ENCODE assay signal across 1 cellular context in genomic region chr2:72723769-72724370, GRCh38.
TF ChIP-seq lines count a peak whose summit lies in the region.

No MANE protein-coding gene starts in this region.

TF ChIP-seq in HepG2, 621 proteins besides CTCF, POLR2A, EP300 and RAD21 (continued from another document and continues in another):
- peak; percentile 77; the same call in 1 of the 2 replicates for TF ChIP-seq HOMEZ (CRISPR knock-in tag; IDR thresholded peaks at IDR 0.05; ENCODE audit: low read depth)
- no peak for TF ChIP-seq PLRG1 (conservative IDR thresholded peaks at IDR 0.05)
- 0 out of 2 replicates have a peak, but pooled peaks have one; percentile 12 for TF ChIP-seq ZFP1 (CRISPR knock-in tag; IDR thresholded peaks at IDR 0.05)
- peak; percentile 78; the same call in 1 of the 2 replicates for TF ChIP-seq SMYD3 (CRISPR knock-in tag; IDR thresholded peaks at IDR 0.05)
- TF ChIP-seq GFI1 (CRISPR knock-in tag; IDR thresholded peaks at IDR 0.05; ENCODE audit: borderline replicate concordance) = peak; percentile 97
- TF ChIP-seq, protein P1, sequence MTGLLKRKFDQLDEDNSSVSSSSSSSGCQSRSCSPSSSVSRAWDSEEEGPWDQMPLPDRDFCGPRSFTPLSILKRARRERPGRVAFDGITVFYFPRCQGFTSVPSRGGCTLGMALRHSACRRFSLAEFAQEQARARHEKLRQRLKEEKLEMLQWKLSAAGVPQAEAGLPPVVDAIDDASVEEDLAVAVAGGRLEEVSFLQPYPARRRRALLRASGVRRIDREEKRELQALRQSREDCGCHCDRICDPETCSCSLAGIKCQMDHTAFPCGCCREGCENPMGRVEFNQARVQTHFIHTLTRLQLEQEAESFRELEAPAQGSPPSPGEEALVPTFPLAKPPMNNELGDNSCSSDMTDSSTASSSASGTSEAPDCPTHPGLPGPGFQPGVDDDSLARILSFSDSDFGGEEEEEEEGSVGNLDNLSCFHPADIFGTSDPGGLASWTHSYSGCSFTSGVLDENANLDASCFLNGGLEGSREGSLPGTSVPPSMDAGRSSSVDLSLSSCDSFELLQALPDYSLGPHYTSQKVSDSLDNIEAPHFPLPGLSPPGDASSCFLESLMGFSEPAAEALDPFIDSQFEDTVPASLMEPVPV (CRISPR knock-in tag; IDR thresholded peaks at IDR 0.05) = peak; percentile 59; the same call in 1 of the 2 replicates
- no peak for TF ChIP-seq ZNF431 (CRISPR knock-in tag; IDR thresholded peaks at IDR 0.05; ENCODE audit: borderline replicate concordance, low read depth)
- TF ChIP-seq ZFYVE20 (CRISPR knock-in tag; IDR thresholded peaks at IDR 0.05; ENCODE audit: borderline replicate concordance, low read depth) = no peak
- peak; percentile 9; the same call in 1 of the 2 replicates for TF ChIP-seq CHD4 (IDR thresholded peaks at IDR 0.05; ENCODE audit: borderline replicate concordance, low read length)
- TF ChIP-seq SKI (IDR thresholded peaks at IDR 0.05; ENCODE audit: partially characterized antibody) = peak; percentile 76
- TF ChIP-seq ELF3 (CRISPR knock-in tag; IDR thresholded peaks at IDR 0.05) = peak; percentile 63
- peak; percentile 81 for TF ChIP-seq NFIC (IDR thresholded peaks at IDR 0.05; ENCODE audit: low read length)
- TF ChIP-seq SMARCE1 (IDR thresholded peaks at IDR 0.05; ENCODE audit: borderline replicate concordance) = no peak
- TF ChIP-seq ZNF770 (CRISPR knock-in tag; IDR thresholded peaks at IDR 0.05) = no peak
- TF ChIP-seq, protein P2, sequence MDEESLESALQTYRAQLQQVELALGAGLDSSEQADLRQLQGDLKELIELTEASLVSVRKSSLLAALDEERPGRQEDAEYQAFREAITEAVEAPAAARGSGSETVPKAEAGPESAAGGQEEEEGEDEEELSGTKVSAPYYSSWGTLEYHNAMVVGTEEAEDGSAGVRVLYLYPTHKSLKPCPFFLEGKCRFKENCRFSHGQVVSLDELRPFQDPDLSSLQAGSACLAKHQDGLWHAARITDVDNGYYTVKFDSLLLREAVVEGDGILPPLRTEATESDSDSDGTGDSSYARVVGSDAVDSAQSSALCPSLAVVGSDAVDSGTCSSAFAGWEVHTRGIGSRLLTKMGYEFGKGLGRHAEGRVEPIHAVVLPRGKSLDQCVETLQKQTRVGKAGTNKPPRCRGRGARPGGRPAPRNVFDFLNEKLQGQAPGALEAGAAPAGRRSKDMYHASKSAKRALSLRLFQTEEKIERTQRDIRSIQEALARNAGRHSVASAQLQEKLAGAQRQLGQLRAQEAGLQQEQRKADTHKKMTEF (CRISPR knock-in tag; IDR thresholded peaks at IDR 0.05) = peak; percentile 43; the same call in 1 of the 2 replicates
- TF ChIP-seq, protein P3, sequence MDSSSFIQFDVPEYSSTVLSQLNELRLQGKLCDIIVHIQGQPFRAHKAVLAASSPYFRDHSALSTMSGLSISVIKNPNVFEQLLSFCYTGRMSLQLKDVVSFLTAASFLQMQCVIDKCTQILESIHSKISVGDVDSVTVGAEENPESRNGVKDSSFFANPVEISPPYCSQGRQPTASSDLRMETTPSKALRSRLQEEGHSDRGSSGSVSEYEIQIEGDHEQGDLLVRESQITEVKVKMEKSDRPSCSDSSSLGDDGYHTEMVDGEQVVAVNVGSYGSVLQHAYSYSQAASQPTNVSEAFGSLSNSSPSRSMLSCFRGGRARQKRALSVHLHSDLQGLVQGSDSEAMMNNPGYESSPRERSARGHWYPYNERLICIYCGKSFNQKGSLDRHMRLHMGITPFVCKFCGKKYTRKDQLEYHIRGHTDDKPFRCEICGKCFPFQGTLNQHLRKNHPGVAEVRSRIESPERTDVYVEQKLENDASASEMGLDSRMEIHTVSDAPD (CRISPR knock-in tag; IDR thresholded peaks at IDR 0.05) = peak; percentile 72
- no peak for TF ChIP-seq CEBPB (IDR thresholded peaks at IDR 0.05; ENCODE audit: borderline replicate concordance, low read depth, low read length)
- peak; percentile 35 for TF ChIP-seq ZNF781 (CRISPR knock-in tag; IDR thresholded peaks at IDR 0.05; ENCODE audit: borderline replicate concordance, not compliant biosample characterization)
- no peak for TF ChIP-seq ZNF207 (IDR thresholded peaks at IDR 0.05; ENCODE audit: borderline replicate concordance)
- no peak for TF ChIP-seq TRIM24 (CRISPR knock-in tag; IDR thresholded peaks at IDR 0.05)
- TF ChIP-seq, protein P4, sequence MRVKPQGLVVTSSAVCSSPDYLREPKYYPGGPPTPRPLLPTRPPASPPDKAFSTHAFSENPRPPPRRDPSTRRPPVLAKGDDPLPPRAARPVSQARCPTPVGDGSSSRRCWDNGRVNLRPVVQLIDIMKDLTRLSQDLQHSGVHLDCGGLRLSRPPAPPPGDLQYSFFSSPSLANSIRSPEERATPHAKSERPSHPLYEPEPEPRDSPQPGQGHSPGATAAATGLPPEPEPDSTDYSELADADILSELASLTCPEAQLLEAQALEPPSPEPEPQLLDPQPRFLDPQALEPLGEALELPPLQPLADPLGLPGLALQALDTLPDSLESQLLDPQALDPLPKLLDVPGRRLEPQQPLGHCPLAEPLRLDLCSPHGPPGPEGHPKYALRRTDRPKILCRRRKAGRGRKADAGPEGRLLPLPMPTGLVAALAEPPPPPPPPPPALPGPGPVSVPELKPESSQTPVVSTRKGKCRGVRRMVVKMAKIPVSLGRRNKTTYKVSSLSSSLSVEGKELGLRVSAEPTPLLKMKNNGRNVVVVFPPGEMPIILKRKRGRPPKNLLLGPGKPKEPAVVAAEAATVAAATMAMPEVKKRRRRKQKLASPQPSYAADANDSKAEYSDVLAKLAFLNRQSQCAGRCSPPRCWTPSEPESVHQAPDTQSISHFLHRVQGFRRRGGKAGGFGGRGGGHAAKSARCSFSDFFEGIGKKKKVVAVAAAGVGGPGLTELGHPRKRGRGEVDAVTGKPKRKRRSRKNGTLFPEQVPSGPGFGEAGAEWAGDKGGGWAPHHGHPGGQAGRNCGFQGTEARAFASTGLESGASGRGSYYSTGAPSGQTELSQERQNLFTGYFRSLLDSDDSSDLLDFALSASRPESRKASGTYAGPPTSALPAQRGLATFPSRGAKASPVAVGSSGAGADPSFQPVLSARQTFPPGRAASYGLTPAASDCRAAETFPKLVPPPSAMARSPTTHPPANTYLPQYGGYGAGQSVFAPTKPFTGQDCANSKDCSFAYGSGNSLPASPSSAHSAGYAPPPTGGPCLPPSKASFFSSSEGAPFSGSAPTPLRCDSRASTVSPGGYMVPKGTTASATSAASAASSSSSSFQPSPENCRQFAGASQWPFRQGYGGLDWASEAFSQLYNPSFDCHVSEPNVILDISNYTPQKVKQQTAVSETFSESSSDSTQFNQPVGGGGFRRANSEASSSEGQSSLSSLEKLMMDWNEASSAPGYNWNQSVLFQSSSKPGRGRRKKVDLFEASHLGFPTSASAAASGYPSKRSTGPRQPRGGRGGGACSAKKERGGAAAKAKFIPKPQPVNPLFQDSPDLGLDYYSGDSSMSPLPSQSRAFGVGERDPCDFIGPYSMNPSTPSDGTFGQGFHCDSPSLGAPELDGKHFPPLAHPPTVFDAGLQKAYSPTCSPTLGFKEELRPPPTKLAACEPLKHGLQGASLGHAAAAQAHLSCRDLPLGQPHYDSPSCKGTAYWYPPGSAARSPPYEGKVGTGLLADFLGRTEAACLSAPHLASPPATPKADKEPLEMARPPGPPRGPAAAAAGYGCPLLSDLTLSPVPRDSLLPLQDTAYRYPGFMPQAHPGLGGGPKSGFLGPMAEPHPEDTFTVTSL (CRISPR knock-in tag; IDR thresholded peaks at IDR 0.05; ENCODE audit: borderline replicate concordance) = peak; percentile 78; the same call in 1 of the 2 replicates
- 0 out of 2 replicates have a peak, but pooled peaks have one; percentile 29 for TF ChIP-seq ZNF543 (CRISPR knock-in tag; IDR thresholded peaks at IDR 0.05)
- TF ChIP-seq ZNF549 (CRISPR knock-in tag; IDR thresholded peaks at IDR 0.05) = no peak
- no peak for TF ChIP-seq KLF15 (CRISPR knock-in tag; IDR thresholded peaks at IDR 0.05; ENCODE audit: borderline replicate concordance)
- TF ChIP-seq RARA (CRISPR knock-in tag; IDR thresholded peaks at IDR 0.05) = peak; percentile 98
- TF ChIP-seq MEF2D (CRISPR knock-in tag; IDR thresholded peaks at IDR 0.05) = peak; percentile 66; the same call in 1 of the 2 replicates
- TF ChIP-seq HDAC2 (CRISPR knock-in tag; IDR thresholded peaks at IDR 0.05) = peak; percentile 80
- TF ChIP-seq TCF7 (IDR thresholded peaks at IDR 0.05; ENCODE audit: low read depth) = no peak
- peak; percentile 79; the same call in 1 of the 2 replicates for TF ChIP-seq NCOR1 (IDR thresholded peaks at IDR 0.05; ENCODE audit: borderline replicate concordance, low read length)
- TF ChIP-seq ARID2 (CRISPR knock-in tag; IDR thresholded peaks at IDR 0.05; ENCODE audit: borderline replicate concordance) = peak; percentile 74; the same call in 1 of the 2 replicates
- TF ChIP-seq ZBTB3 (CRISPR knock-in tag; IDR thresholded peaks at IDR 0.05; ENCODE audit: borderline replicate concordance, low read depth) = no peak
- no peak for TF ChIP-seq FOXA1 (IDR thresholded peaks at IDR 0.05)
- peak; percentile 43; the same call in 1 of the 2 replicates for TF ChIP-seq FOXA1 (CRISPR knock-in tag; IDR thresholded peaks at IDR 0.05)
- TF ChIP-seq, protein P5, sequence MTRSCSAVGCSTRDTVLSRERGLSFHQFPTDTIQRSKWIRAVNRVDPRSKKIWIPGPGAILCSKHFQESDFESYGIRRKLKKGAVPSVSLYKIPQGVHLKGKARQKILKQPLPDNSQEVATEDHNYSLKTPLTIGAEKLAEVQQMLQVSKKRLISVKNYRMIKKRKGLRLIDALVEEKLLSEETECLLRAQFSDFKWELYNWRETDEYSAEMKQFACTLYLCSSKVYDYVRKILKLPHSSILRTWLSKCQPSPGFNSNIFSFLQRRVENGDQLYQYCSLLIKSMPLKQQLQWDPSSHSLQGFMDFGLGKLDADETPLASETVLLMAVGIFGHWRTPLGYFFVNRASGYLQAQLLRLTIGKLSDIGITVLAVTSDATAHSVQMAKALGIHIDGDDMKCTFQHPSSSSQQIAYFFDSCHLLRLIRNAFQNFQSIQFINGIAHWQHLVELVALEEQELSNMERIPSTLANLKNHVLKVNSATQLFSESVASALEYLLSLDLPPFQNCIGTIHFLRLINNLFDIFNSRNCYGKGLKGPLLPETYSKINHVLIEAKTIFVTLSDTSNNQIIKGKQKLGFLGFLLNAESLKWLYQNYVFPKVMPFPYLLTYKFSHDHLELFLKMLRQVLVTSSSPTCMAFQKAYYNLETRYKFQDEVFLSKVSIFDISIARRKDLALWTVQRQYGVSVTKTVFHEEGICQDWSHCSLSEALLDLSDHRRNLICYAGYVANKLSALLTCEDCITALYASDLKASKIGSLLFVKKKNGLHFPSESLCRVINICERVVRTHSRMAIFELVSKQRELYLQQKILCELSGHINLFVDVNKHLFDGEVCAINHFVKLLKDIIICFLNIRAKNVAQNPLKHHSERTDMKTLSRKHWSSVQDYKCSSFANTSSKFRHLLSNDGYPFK (CRISPR knock-in tag; IDR thresholded peaks at IDR 0.05; ENCODE audit: borderline replicate concordance) = no peak
- no peak for TF ChIP-seq ZBTB21 (CRISPR knock-in tag; IDR thresholded peaks at IDR 0.05)
- no peak for TF ChIP-seq ZSCAN21 (CRISPR knock-in tag; IDR thresholded peaks at IDR 0.05; ENCODE audit: borderline replicate concordance)
- TF ChIP-seq MXD1 (CRISPR knock-in tag; IDR thresholded peaks at IDR 0.05) = no peak
- TF ChIP-seq ZFX (CRISPR knock-in tag; IDR thresholded peaks at IDR 0.05; ENCODE audit: low read depth) = no peak
- peak; percentile 94 for TF ChIP-seq MIXL1 (CRISPR knock-in tag; IDR thresholded peaks at IDR 0.05)
- TF ChIP-seq ISL2 (CRISPR knock-in tag; IDR thresholded peaks at IDR 0.05) = peak; percentile 85
- TF ChIP-seq FOXJ3 (CRISPR knock-in tag; IDR thresholded peaks at IDR 0.05; ENCODE audit: borderline replicate concordance) = peak; percentile 91; the same call in 1 of the 2 replicates
- peak; percentile 62; the same call in 1 of the 2 replicates for TF ChIP-seq KDM6A (CRISPR knock-in tag; IDR thresholded peaks at IDR 0.05; ENCODE audit: low read depth)
